In the genomic region with DNA sequence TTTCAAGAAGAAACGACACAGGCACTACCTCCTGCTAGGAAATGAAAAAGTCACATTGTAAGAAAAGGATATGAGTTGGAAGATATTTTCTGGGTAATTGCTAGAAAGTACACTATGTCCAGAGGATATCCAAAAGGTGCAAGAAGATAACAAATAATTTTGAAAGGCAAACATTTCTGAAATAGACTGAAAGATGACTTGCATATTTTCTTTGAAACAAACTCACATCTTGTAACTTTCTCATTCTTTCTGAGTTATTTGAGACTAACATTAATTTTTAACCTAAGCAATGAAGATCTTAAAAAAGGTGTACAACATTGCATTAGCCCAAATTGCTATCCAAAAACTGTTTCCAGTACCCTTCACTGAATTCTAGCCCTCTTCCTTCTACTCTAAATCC, we compare ENCODE assay signal across 26 cellular contexts.
"Had no signal": no experiment of that assay in that cellular context is flagged by ENCODE, and none has a peak within 500 bp of the region (broad histone marks: within the 10 kb centered on the region; RNA-seq: fewer than 3 reads in every experiment).

No MANE protein-coding gene starts in this region.

- H3K4me3 ChIP-seq: colonic mucosa, esophagus squamous epithelium, gastrocnemius medialis, heart right ventricle, left lung, lower lobe of right lung, mucosa of descending colon had no signal

- H3K27ac ChIP-seq: colonic mucosa, epithelial cell of prostate, esophagus squamous epithelium, gastrocnemius medialis, heart right ventricle, left lung, lower lobe of right lung had no signal

- FAIRE-seq: endometrium, islet of Langerhans, keratinocyte had no signal

- H3K36me3 ChIP-seq: colonic mucosa, esophagus squamous epithelium, gastrocnemius medialis, heart right ventricle, left lung, lower lobe of right lung had no signal

- ATAC-seq: effector memory CD8-positive, alpha-beta T cell; esophagus mucosa; gastrocnemius medialis; heart right ventricle; left cardiac atrium; left lung; left ventricle myocardium superior; lower lobe of right lung; mucosa of descending colon had no signal

- DNase-seq: colonic mucosa; cortex of kidney; effector CD8-positive, alpha-beta T cell; effector memory CD8-positive, alpha-beta T cell; endodermal cell; erythroblast; esophagus squamous epithelium; foreskin fibroblast; foreskin melanocyte; gastrocnemius medialis; glutamatergic neuron; head of caudate nucleus; heart right ventricle; hippocampal formation; left cardiac atrium; left lung; left ventricle myocardium superior; lower lobe of right lung; mesenchymal stem cell; mucosa of descending colon; naive B cell had no signal

- H3K9me3 ChIP-seq: colonic mucosa, gastrocnemius medialis, left lung, lower lobe of right lung, mucosa of descending colon had no signal

- H3K4me1 ChIP-seq: colonic mucosa, esophagus squamous epithelium, gastrocnemius medialis, heart right ventricle, left lung, lower lobe of right lung had no signal

- H3K27me3 ChIP-seq: colonic mucosa, esophagus squamous epithelium, gastrocnemius medialis, left lung had no signal
